ENCODE assay signal across 8 cellular contexts in genomic region chrX:153766098-153766817, GRCh38. TPM values are rescaled to one million over a fixed set of nuclear protein-coding genes. Genes with fewer than 3 reads are reported as not detected.
DNase-seq lines count a peak whose midpoint lies in the region; ATAC-seq and TF ChIP-seq lines count a peak whose summit lies in the region.

No MANE protein-coding gene starts in this region.

- CTCF ChIA-PET in PC-9 (lab: Charles Lee) = interaction anchor here (0.6 to 1.3 kb wide), 3 partner anchors 118 to 182 kb away, joined by 3 to 17 read pairs (median 4); no protein-coding TSS in a partner anchor

- ATAC-seq in Right ventricle myocardium superior (ENCODE audit: poor library complexity) = no peak
- ATAC-seq in lower lobe of right lung = no peak
- ATAC-seq in GM21526 (IDR thresholded peaks at IDR 0.05; ENCODE audit: low FRiP score, unreplicated experiment) = no peak

- H3F3A ChIP-seq in PC-9 (ENCODE audit: insufficient read depth, low read depth) = no peaks in the 10 kb centered on the region

- no peak overlapping the region for H2AFZ ChIP-seq in PC-9

- H3K9ac ChIP-seq in stomach smooth muscle (ENCODE audit: low read length in 2 of 2) = peak overlapping the region; percentile 51 to 59

- H3K4me2 ChIP-seq in PC-9 = peak overlapping the region; percentile 72

- no peaks in the 10 kb centered on the region for H3K79me2 ChIP-seq in PC-9 (ENCODE audit: low read depth)

- H3K27ac ChIP-seq in PC-9 = no peak overlapping the region
- no peak overlapping the region for H3K27ac ChIP-seq in lower lobe of right lung
- H3K27ac ChIP-seq in stomach smooth muscle (ENCODE audit: low read length) = peak overlapping the region; percentile 69

- H4K20me1 ChIP-seq in PC-9 (ENCODE audit: insufficient read depth) = no peaks in the 10 kb centered on the region

- H3K4me1 ChIP-seq in PC-9 (replicated peaks; ENCODE audit: insufficient read depth) = peaks cover 7% of the 10 kb centered on the region; the same call in 1 of the 2 replicates
- no peaks in the 10 kb centered on the region for H3K4me1 ChIP-seq in lower lobe of right lung
- H3K4me1 ChIP-seq in stomach smooth muscle (ENCODE audit: control insufficient read depth, insufficient read depth, low read length) = peaks cover 28% of the 10 kb centered on the region

- BruUV-seq in PC-9 (replicated peaks; lab: Mats Ljungman, UMichigan) = TSS peak; percentile 26

- H3K9me2 ChIP-seq in PC-9 (ENCODE audit: insufficient read depth) = no peaks in the 10 kb centered on the region

- H3K9me3 ChIP-seq in PC-9 (ENCODE audit: insufficient read depth, low read depth) = no peaks in the 10 kb centered on the region
- no peaks in the 10 kb centered on the region for H3K9me3 ChIP-seq in lower lobe of right lung
- H3K9me3 ChIP-seq in stomach smooth muscle (ENCODE audit: control insufficient read depth in 2 of 2, low read length in 2 of 2) = no peaks in the 10 kb centered on the region

- no peaks in the 10 kb centered on the region for H3K36me3 ChIP-seq in PC-9 (ENCODE audit: low read depth)
- H3K36me3 ChIP-seq in lower lobe of right lung = no peaks in the 10 kb centered on the region
- peaks cover 0 to 4% of the 10 kb centered on the region in 2 donors for H3K36me3 ChIP-seq in stomach smooth muscle (ENCODE audit: control insufficient read depth in 2 of 2, insufficient read depth in 2 of 2, low read length in 2 of 2)

- H3K27me3 ChIP-seq in PC-9 (ENCODE audit: insufficient read depth, low read depth) (no peaks in the 10 kb centered on the region), lower lobe of right lung (ENCODE audit: low read depth) (no peaks in the 10 kb centered on the region), stomach smooth muscle (ENCODE audit: control insufficient read depth in 1 of 2, insufficient read depth in 2 of 2, low read length in 2 of 2) (peaks cover 0 to 8% of the 10 kb centered on the region in 2 donors)

- DNase-seq in Right ventricle myocardium superior (peak; percentile 25), cardiac septum (ENCODE audit: low spot score) (no peak), PC-9 (peak; percentile 49 to 61), astrocyte of the hippocampus (ENCODE audit: low read depth, low spot score) (peak; percentile 85), lower lobe of right lung (peak; percentile 30), KG1 (lab: John Stamatoyannopoulos, UW) (no peak)

- intact Hi-C loops in Right ventricle myocardium superior (cut with DNase I) (no loop called here), cardiac septum (cut with DNase I) (no loop called here), PC-9 (cut with micrococcal nuclease; ENCODE audit: unreplicated experiment) (loop anchor here (1.0 to 5.0 kb wide), 2 partner anchors 28 to 766 kb away; partner anchors contain the start of genes IDH3G and SSR4), lower lobe of right lung (cut with DNase I) (loop anchor here (10.0 kb wide), 1 partner anchor 189 kb away; no protein-coding TSS in a partner anchor)

- no peak for TF ChIP-seq CTCF in PC-9 (conservative IDR thresholded peaks at IDR 0.05)
- no peak for TF ChIP-seq CTCF in lower lobe of right lung (IDR thresholded peaks at IDR 0.05)

- POLR2A ChIA-PET in PC-9 (lab: Charles Lee; ENCODE audit: unreplicated experiment) = interaction anchor here (0.6 to 0.7 kb wide), 3 partner anchors 45 to 162 kb away, joined by 4 to 9 read pairs (median 4); no protein-coding TSS in a partner anchor

- peak overlapping the region; percentile 49; the same call in 1 of the 2 replicates for H3K4me3 ChIP-seq in PC-9
- H3K4me3 ChIP-seq in lower lobe of right lung = peak overlapping the region; percentile 17
- H3K4me3 ChIP-seq in stomach smooth muscle (ENCODE audit: low read length in 2 of 2) = peak overlapping the region; percentile 65 to 73

RNA-seq across cellular contexts. Expression of gene PLXNB3, which starts 2.2 kb away (rescaled TPM):
- 1.5 TPM for total RNA-seq in Right ventricle myocardium superior
- total RNA-seq in cardiac septum = 7.6 TPM
- total RNA-seq in PC-9 (2021) = 39.4 and 41.4 TPM in 2 replicates
- 4.6 TPM for total RNA-seq in lower lobe of right lung

RNA-seq across cellular contexts. Expression of gene SRPK3, which starts 14.6 kb away (rescaled TPM):
- total RNA-seq in Right ventricle myocardium superior (38.0 TPM), cardiac septum (54.7 TPM), PC-9 (2021) (0.40 and 0.46 TPM in 2 replicates), lower lobe of right lung (not detected)

RNA-seq across cellular contexts. Expression of gene IDH3G, which starts 27.9 kb away (rescaled TPM):
- total RNA-seq in Right ventricle myocardium superior = 76.9 TPM
- 68.5 TPM for total RNA-seq in cardiac septum
- total RNA-seq in PC-9 (2021) = 47.7 and 63.4 TPM in 2 replicates
- total RNA-seq in lower lobe of right lung = 50.1 TPM

RNA-seq across cellular contexts. Expression of gene SSR4, which starts 28.2 kb away (rescaled TPM):
- total RNA-seq in Right ventricle myocardium superior (129 TPM), cardiac septum (140 TPM), PC-9 (2021) (223 and 310 TPM in 2 replicates), lower lobe of right lung (210 TPM)

RNA-seq across cellular contexts. Expression of gene ABCD1, which starts 41.6 kb away (rescaled TPM):
- total RNA-seq in Right ventricle myocardium superior (14.7 TPM), cardiac septum (15.1 TPM), PC-9 (2021) (40.0 and 44.9 TPM in 2 replicates), lower lobe of right lung (14.5 TPM)

Comparison
In these comparisons a context has a peak if more than half of its experiments do, and no peak if none do; other contexts are left out.
1. DNase-seq: peak in Right ventricle myocardium superior (single experiment), PC-9 (2 of 2), astrocyte of the hippocampus (single experiment) and lower lobe of right lung (single experiment); none in cardiac septum (single experiment) and KG1 (single experiment).
2. H3K4me3 ChIP-seq: peak in every context shown above with its lines; median percentile 69 in stomach smooth muscle; 49 in PC-9; 17 in lower lobe of right lung.
3. RNA of gene SRPK3, which starts 14.6 kb away (total RNA-seq): 54.7 TPM in cardiac septum (single experiment) and 38.0 TPM in Right ventricle myocardium superior (single experiment); 0.40 to 0.46 TPM in PC-9 and not detected in lower lobe of right lung (single experiment); every median in the first group is over 10 times any median in the second.
4. intact Hi-C loops: an anchor here in PC-9 (1.0 to 5.0 kb wide) and lower lobe of right lung (10.0 kb wide); none called in Right ventricle myocardium superior and cardiac septum.